In genomic region chr11:2699185-2699530, GRCh38 we compare ENCODE assay signal across 8 cellular contexts. TPM values are rescaled to one million over a fixed set of nuclear protein-coding genes. Genes with fewer than 3 reads are reported as not detected.
A peak's percentile ranks its signal among the peaks of the same experiment; 100 is the strongest.
DNase-seq lines count a peak whose midpoint lies in the region; ATAC-seq and TF ChIP-seq lines count a peak whose summit lies in the region.

No MANE protein-coding gene starts in this region.

- TF ChIP-seq CTCF in LNCaP clone FGC (IDR thresholded peaks at IDR 0.05; ENCODE audit: control insufficient read depth, extremely low read depth, insufficient read depth) (no peak), breast epithelium (IDR thresholded peaks at IDR 0.05) (peak in 1 of 3 donors; percentile 6), lung (IDR thresholded peaks at IDR 0.05; ENCODE audit: control extremely low read depth, extremely low read depth) (no peak), upper lobe of right lung (IDR thresholded peaks at IDR 0.05) (no peak)

- H3K4me3 ChIP-seq in GM08714 (ENCODE audit: low read length) (peak overlapping the region; percentile 51), LNCaP clone FGC (ENCODE audit: low read depth, low read length) (peak overlapping the region; percentile 63), breast epithelium (peak overlapping the region; percentile 64 to 74 (median 72)), lung (peak overlapping the region; percentile 65), upper lobe of right lung (peak overlapping the region; percentile 64)

- H3K9me3 ChIP-seq in breast epithelium (no peaks in the 10 kb centered on the region), lung (ENCODE audit: control insufficient read depth in 2 of 2, insufficient read depth in 1 of 2, low read length in 1 of 2) (no peaks in the 10 kb centered on the region), upper lobe of right lung (no peaks in the 10 kb centered on the region)

- H3K4me1 ChIP-seq in breast epithelium (no peaks in the 10 kb centered on the region), lung (ENCODE audit: control insufficient read depth in 2 of 2, insufficient read depth in 2 of 2, low read length in 2 of 2) (peaks cover 3 to 6% of the 10 kb centered on the region in 2 donors), upper lobe of right lung (peaks cover 3% of the 10 kb centered on the region)

- intact Hi-C loops in breast epithelium (cut with DNase I; ENCODE audit: low total_unique reads), result loop anchor here (5.0 kb wide), 1 partner anchor 148 kb away; no protein-coding TSS in a partner anchor
- intact Hi-C loops in upper lobe of right lung (cut with DNase I), result no loop called here

- H3K27me3 ChIP-seq in breast epithelium (no peaks in the 10 kb centered on the region), lung (ENCODE audit: control insufficient read depth, insufficient read depth) (no peaks in the 10 kb centered on the region), upper lobe of right lung (no peaks in the 10 kb centered on the region)

- DNase-seq in LNCaP clone FGC (ENCODE audit: low read depth), result no peak
- peak in 1 of 2 donors; percentile 54 for DNase-seq in breast epithelium (ENCODE audit: low spot score in 2 of 2)
- no peak for DNase-seq in lung (ENCODE audit: low spot score)
- peak; percentile 76 for DNase-seq in upper lobe of right lung
- DNase-seq in NCI-H1694 (lab: John Stamatoyannopoulos, UW), result no peak
- DNase-seq in mucosa of gallbladder (ENCODE audit: low spot score), result no peak

- no peak for TF ChIP-seq POLR2A in breast epithelium (IDR thresholded peaks at IDR 0.05)

- H3K27ac ChIP-seq in breast epithelium, result peak overlapping the region; percentile 88 to 98
- H3K27ac ChIP-seq in lung (ENCODE audit: low read depth in 1 of 2, low read length in 1 of 2), result peak overlapping the region in 1 of 2 donors; percentile 87
- H3K27ac ChIP-seq in upper lobe of right lung, result peak overlapping the region; percentile 80

- ATAC-seq in lung (ENCODE audit: insufficient read depth, low FRiP score), result no peak
- ATAC-seq in upper lobe of right lung, result peak; percentile 10
- ATAC-seq in GM18870 (IDR thresholded peaks at IDR 0.05; ENCODE audit: unreplicated experiment), result no peak

- WGBS in lung, 2 donors, result 45 to 54% methylated on average over 31 of the region's 31 CpGs

- no peaks in the 10 kb centered on the region for H3K36me3 ChIP-seq in breast epithelium
- no peaks in the 10 kb centered on the region for H3K36me3 ChIP-seq in lung (ENCODE audit: control insufficient read depth in 2 of 2, insufficient read depth in 2 of 2, low read length in 2 of 2)
- no peaks in the 10 kb centered on the region for H3K36me3 ChIP-seq in upper lobe of right lung

RNA-seq across cellular contexts. Expression of gene KCNQ1OT1, which starts 0.6 kb away (rescaled TPM):
- total RNA-seq in breast epithelium, result 1 to 10 TPM; 2.1 to 5.3 (median 3.6) TPM
- 10 to 100 TPM in 1 of 2 donors, 1 to 10 TPM in 1; 2.9 to 14.5 TPM for total RNA-seq in lung
- polyA plus RNA-seq in lung, result under 1 TPM; 0.02 to 0.55 TPM
- total RNA-seq in upper lobe of right lung, result 2.0 TPM
- 2.2 TPM for total RNA-seq in mucosa of gallbladder
